ENCODE assay signal across 24 cellular contexts in genomic region chr4:127759893-127760292, GRCh38. TPM values are rescaled to one million over a fixed set of nuclear protein-coding genes. Genes with fewer than 3 reads are reported as not detected.
DNase-seq lines count a peak whose midpoint lies in the region; ATAC-seq, FAIRE-seq and TF ChIP-seq lines count a peak whose summit lies in the region.
"Had no signal": no experiment of that assay in that cellular context is flagged by ENCODE, and none has a peak within 500 bp of the region (broad histone marks: within the 10 kb centered on the region; RNA-seq: fewer than 3 reads in every experiment).

No MANE protein-coding gene starts in this region.

- H4K20me1 ChIP-seq in PC-9 (ENCODE audit: insufficient read depth) (no peaks in the 10 kb centered on the region), HepG2 (ENCODE audit: insufficient read depth, low read length) (no peaks in the 10 kb centered on the region)

- FAIRE-seq in HepG2 (lab: Jason Lieb, UNC) (no peak), GM12891 (lab: Jason Lieb, UNC) (no peak)

- in situ Hi-C loops in HepG2 (cut with HindIII; ENCODE audit: extremely low pct_ligation_motif_present, low pct_unique_long_range_greater_than_20kb), result no loop called here

- DNase-seq in EH (ENCODE audit: low read depth) (peak; percentile 1), PC-9 (no peak), HepG2 (ENCODE audit: low spot score) (peak; percentile 7), GM12891 (ENCODE audit: insufficient read length, low spot score) (no peak), hepatic stellate cell (ENCODE audit: low spot score) (no peak), DMS153 treated with DMSO at 0.1 percent for 48 hours (lab: John Stamatoyannopoulos, UW; ENCODE audit: unreplicated experiment) (no peak)
- DNase-seq: activated CD4-positive, alpha-beta T cell treated with anti-CD3 and anti-CD28 coated beads, Interleukin-2, amount 10 ng/mL, durations not matched to agents 24 days and 14 days; DMS79; effector memory CD8-positive, alpha-beta T cell; glutamatergic neuron; left cardiac atrium; NCI-H187 treated with DMSO at 0.1 percent for 48 hours; NCI-H345; posterior cingulate gyrus; SJCRH30; stimulated activated CD4-positive, alpha-beta T cell treated with anti-CD3 and anti-CD28 coated beads, Interleukin-2, amount 100 ng/mL, for 24 hours; stimulated activated naive CD8-positive, alpha-beta T cell treated with anti-CD3 and anti-CD28 coated beads, Interleukin-15, Interleukin-2, amounts not matched to agents 100 U/mL and 50 U/mL, for 24 hours; transverse colon had no signal

- H3K27ac ChIP-seq in PC-9 (no peak overlapping the region), HepG2 (ENCODE audit: extremely low read length, insufficient read depth, low read length) (no peak overlapping the region)
- H3K27ac ChIP-seq: SJCRH30, transverse colon had no signal

- H3K9me3 ChIP-seq in PC-9 (ENCODE audit: insufficient read depth, low read depth) (no peaks in the 10 kb centered on the region), HepG2 (ENCODE audit: low read length) (peaks cover 3% of the 10 kb centered on the region; the same call in 1 of the 2 replicates)
- H3K9me3 ChIP-seq: SJCRH30, transverse colon had no signal

- no peak overlapping the region for H3K9ac ChIP-seq in HepG2 (ENCODE audit: insufficient read depth, low read depth, low read length)

- no peak for TF ChIP-seq CTCF in PC-9 (conservative IDR thresholded peaks at IDR 0.05)
- TF ChIP-seq CTCF in HepG2 (CRISPR knock-in tag; IDR thresholded peaks at IDR 0.05), result no peak

- no peaks in the 10 kb centered on the region for H3F3A ChIP-seq in PC-9 (ENCODE audit: insufficient read depth, low read depth)

- TF ChIP-seq EP300 in HepG2 (IDR thresholded peaks at IDR 0.05; ENCODE audit: low read depth in 2 of 2, low read length in 2 of 2) (no peak), HepG2 (CRISPR knock-in tag; IDR thresholded peaks at IDR 0.05; ENCODE audit: borderline replicate concordance) (no peak)

- H3K27me3 ChIP-seq in PC-9 (ENCODE audit: insufficient read depth, low read depth), result no peaks in the 10 kb centered on the region
- no peaks in the 10 kb centered on the region for H3K27me3 ChIP-seq in HepG2 (ENCODE audit: control insufficient read depth in 1 of 2, insufficient read depth in 2 of 2, low read length in 2 of 2)
- H3K27me3 ChIP-seq: SJCRH30, transverse colon had no signal

- H3K4me2 ChIP-seq in PC-9, result no peak overlapping the region
- no peak overlapping the region for H3K4me2 ChIP-seq in HepG2 (ENCODE audit: low read depth, low read length)
- H3K4me2 ChIP-seq: GM23338 had no signal

- ATAC-seq in HG02759 (IDR thresholded peaks at IDR 0.05; ENCODE audit: unreplicated experiment), result peak; percentile 16
- ATAC-seq in HepG2, result no peak
- ATAC-seq in GM18505 (IDR thresholded peaks at IDR 0.05; ENCODE audit: unreplicated experiment), result no peak
- ATAC-seq: effector memory CD8-positive, alpha-beta T cell; GM23338; left cardiac atrium; stimulated activated naive CD8-positive, alpha-beta T cell treated with anti-CD3 and anti-CD28 coated beads, Interleukin-15, Interleukin-2, amounts not matched to agents 100 U/mL and 50 U/mL, for 24 hours had no signal

- H3K79me2 ChIP-seq in PC-9 (ENCODE audit: low read depth) (no peaks in the 10 kb centered on the region), HepG2 (ENCODE audit: insufficient read depth, low read length) (no peaks in the 10 kb centered on the region)

- no peak overlapping the region for H3K4me3 ChIP-seq in PC-9
- H3K4me3 ChIP-seq in HepG2 (replicated peaks in 1 of 3; ENCODE audit: insufficient read depth in 1 of 3, low read depth in 2 of 3, low read length in 3 of 3), result no peak overlapping the region
- H3K4me3 ChIP-seq: GM23338, SJCRH30, transverse colon had no signal

- CTCF ChIA-PET in PC-9 (lab: Charles Lee), result no interaction called here
- CTCF ChIA-PET in HepG2 (lab: Yijun Ruan, JAX; ENCODE audit: low intra/inter-chr PET ratio, low total read pairs), result no interaction called here

- intact Hi-C loops in PC-9 (cut with micrococcal nuclease; ENCODE audit: unreplicated experiment), result no loop called here
- intact Hi-C loops in HepG2 (cut with micrococcal nuclease; ENCODE audit: unreplicated experiment), result no loop called here

- TF ChIP-seq POLR2A in HepG2 (IDR thresholded peaks at IDR 0.05; ENCODE audit: insufficient read depth in 1 of 2, low read depth in 2 of 2, low read length in 2 of 2) (no peak), GM12891 (IDR thresholded peaks at IDR 0.05; ENCODE audit: low read depth, low read length) (no peak), GM18505 (IDR thresholded peaks at IDR 0.05; ENCODE audit: borderline replicate concordance, extremely low read depth, insufficient read depth, insufficient read length) (no peak)

- TF ChIP-seq RAD21 in HepG2 (CRISPR knock-in tag; IDR thresholded peaks at IDR 0.05), result no peak

- POLR2A ChIA-PET in PC-9 (lab: Charles Lee; ENCODE audit: unreplicated experiment) (no interaction called here), HepG2 (lab: Yijun Ruan, JAX) (no interaction called here)

- no TSS peak for BruUV-seq in PC-9 (replicated peaks; lab: Mats Ljungman, UMichigan)
- BruUV-seq in HepG2 (replicated peaks; lab: Mats Ljungman, UMichigan), result no TSS peak

- H2AFZ ChIP-seq in PC-9 (peak overlapping the region; percentile 56; the same call in 1 of the 2 replicates), HepG2 (ENCODE audit: low read length) (no peak overlapping the region)
- H2AFZ ChIP-seq: GM23338 had no signal

- no peaks in the 10 kb centered on the region for H3K4me1 ChIP-seq in PC-9 (replicated peaks; ENCODE audit: insufficient read depth)
- H3K4me1 ChIP-seq in HepG2 (ENCODE audit: insufficient read depth, low read length), result peaks cover 7% of the 10 kb centered on the region; the same call in 1 of the 2 replicates
- H3K4me1 ChIP-seq: SJCRH30, transverse colon had no signal

- WGBS in HepG2 (ENCODE audit: low lambda C conversion rate), result 9% methylated on average over 3 of the region's 3 CpGs

- H3K36me3 ChIP-seq in PC-9 (ENCODE audit: low read depth), result no peaks in the 10 kb centered on the region
- no peaks in the 10 kb centered on the region for H3K36me3 ChIP-seq in HepG2 (replicated peaks in 1 of 2; ENCODE audit: control insufficient read depth in 1 of 2, insufficient read depth in 2 of 2, low read length in 2 of 2)
- H3K36me3 ChIP-seq: SJCRH30, transverse colon had no signal

- H3K9me2 ChIP-seq in PC-9 (ENCODE audit: insufficient read depth), result no peaks in the 10 kb centered on the region

TF ChIP-seq in HepG2, 621 proteins besides CTCF, POLR2A, EP300 and RAD21 (continues in another document):
- TF ChIP-seq PRMT3 (CRISPR knock-in tag; IDR thresholded peaks at IDR 0.05; ENCODE audit: borderline replicate concordance, low read depth), result no peak

TF ChIP-seq in GM12891, 5 proteins besides CTCF, POLR2A, EP300 and RAD21 (continues in another document):
- TF ChIP-seq TAF1 (IDR thresholded peaks at IDR 0.05; ENCODE audit: low read depth, low read length), result no peak

RNA-seq across cellular contexts. Expression of gene HSPA4L, which starts 22.2 kb away (rescaled TPM):
- total RNA-seq in PC-9 (2021) (4.6 and 5.1 TPM in 2 replicates), HepG2 (2016; rRNA removed; fragmentation: Illumina TruSeq; extraction: Trizol) (31.5 and 61.8 TPM in 2 replicates)
- 3.1 and 3.3 TPM in 2 replicates for total RNA-seq in HepG2 (2016; cell fraction: cytosol; rRNA removed; fragmentation: Illumina TruSeq; extraction: Trizol; ENCODE audit: low read depth)
- 32.3 and 61.1 TPM in 2 replicates for total RNA-seq in HepG2 (2016; cell fraction: insoluble cytoplasmic fraction; rRNA removed; fragmentation: Illumina TruSeq; extraction: Trizol)
- 4.9 and 5.9 TPM in 2 replicates for total RNA-seq in HepG2 (2016; cell fraction: membrane; rRNA removed; fragmentation: Illumina TruSeq; extraction: Trizol)
- total RNA-seq in HepG2 (2016; cell fraction: nucleus; rRNA removed; fragmentation: Illumina TruSeq; extraction: Trizol), result 22.8 and 25.9 TPM in 2 replicates
- polyA plus RNA-seq in HepG2 (2011; rRNA removed), result 2.7 and 3.7 TPM in 2 replicates
- 1.6 and 1.7 TPM in 2 replicates for polyA plus RNA-seq in HepG2 (2011; cell fraction: cytosol; rRNA removed)
- 2.0 TPM in 2 replicates for polyA plus RNA-seq in HepG2 (2011; cell fraction: nucleus; rRNA removed)
- 6.5 and 7.1 TPM in 2 replicates for polyA plus RNA-seq in HepG2 (2012)
- polyA plus RNA-seq in HepG2 (2016; cell fraction: cytosol; fragmentation: Illumina TruSeq; extraction: Trizol; ENCODE audit: low read depth), result 0.41 and 0.43 TPM in 2 replicates
- 28.3 TPM in 2 replicates for polyA plus RNA-seq in HepG2 (2016; cell fraction: insoluble cytoplasmic fraction; fragmentation: Illumina TruSeq; extraction: Trizol; ENCODE audit: low read depth)
- 1.1 and 1.3 TPM in 2 replicates for polyA plus RNA-seq in HepG2 (2016; cell fraction: membrane; fragmentation: Illumina TruSeq; extraction: Trizol; ENCODE audit: low read depth)
- 14.1 and 14.9 TPM in 2 replicates for polyA plus RNA-seq in HepG2 (2016; cell fraction: nucleus; fragmentation: Illumina TruSeq; extraction: Trizol; ENCODE audit: insufficient read depth, low read depth)
- 14.3 and 32.5 TPM in 2 replicates for polyA minus RNA-seq in HepG2 (2011; rRNA and poly(A)+ RNA removed; ENCODE audit: low replicate concordance)
- polyA minus RNA-seq in HepG2 (2011; cell fraction: cytosol; rRNA and poly(A)+ RNA removed), result 5.0 and 8.7 TPM in 2 replicates
- 12.1 and 12.4 TPM in 2 replicates for polyA minus RNA-seq in HepG2 (2011; cell fraction: nucleus; rRNA and poly(A)+ RNA removed)
- 13.2 TPM for polyA plus RNA-seq in GM12891 (2012; ENCODE audit: low read depth, missing spikeins)

RNA-seq across cellular contexts. Expression of gene SLC25A31, which starts 29.7 kb away (rescaled TPM):
- total RNA-seq in PC-9 (2021) (not detected in 2 replicates), HepG2 (2016; rRNA removed; fragmentation: Illumina TruSeq; extraction: Trizol) (0.04 TPM in 1 of 2 replicates, not detected in the other)
- not detected in 2 replicates for total RNA-seq in HepG2 (2016; cell fraction: cytosol; rRNA removed; fragmentation: Illumina TruSeq; extraction: Trizol; ENCODE audit: low read depth)
- not detected in 2 replicates for total RNA-seq in HepG2 (2016; cell fraction: insoluble cytoplasmic fraction; rRNA removed; fragmentation: Illumina TruSeq; extraction: Trizol)
- not detected in 2 replicates for total RNA-seq in HepG2 (2016; cell fraction: membrane; rRNA removed; fragmentation: Illumina TruSeq; extraction: Trizol)
- total RNA-seq in HepG2 (2016; cell fraction: nucleus; rRNA removed; fragmentation: Illumina TruSeq; extraction: Trizol), result not detected in 2 replicates
- polyA plus RNA-seq in HepG2 (2011; rRNA removed), result not detected in 2 replicates
- not detected in 2 replicates for polyA plus RNA-seq in HepG2 (2011; cell fraction: cytosol; rRNA removed)
- polyA plus RNA-seq in HepG2 (2011; cell fraction: nucleus; rRNA removed), result not detected in 2 replicates
- not detected in 2 replicates for polyA plus RNA-seq in HepG2 (2012)
- not detected in 2 replicates for polyA plus RNA-seq in HepG2 (2016; cell fraction: cytosol; fragmentation: Illumina TruSeq; extraction: Trizol; ENCODE audit: low read depth)
- not detected in 2 replicates for polyA plus RNA-seq in HepG2 (2016; cell fraction: insoluble cytoplasmic fraction; fragmentation: Illumina TruSeq; extraction: Trizol; ENCODE audit: low read depth)
- not detected in 2 replicates for polyA plus RNA-seq in HepG2 (2016; cell fraction: membrane; fragmentation: Illumina TruSeq; extraction: Trizol; ENCODE audit: low read depth)
- not detected in 2 replicates for polyA plus RNA-seq in HepG2 (2016; cell fraction: nucleus; fragmentation: Illumina TruSeq; extraction: Trizol; ENCODE audit: insufficient read depth, low read depth)
- polyA minus RNA-seq in HepG2 (2011; rRNA and poly(A)+ RNA removed; ENCODE audit: low replicate concordance), result not detected in 2 replicates
- polyA minus RNA-seq in HepG2 (2011; cell fraction: cytosol; rRNA and poly(A)+ RNA removed), result not detected in 2 replicates
- not detected in 2 replicates for polyA minus RNA-seq in HepG2 (2011; cell fraction: nucleus; rRNA and poly(A)+ RNA removed)
- polyA plus RNA-seq in GM12891 (2012; ENCODE audit: low read depth, missing spikeins), result not detected
- total RNA-seq: activated CD4-positive, alpha-beta T cell treated with anti-CD3 and anti-CD28 coated beads, Interleukin-2, amount 10 ng/mL, durations not matched to agents 24 days and 14 days; activated T-helper 2 cell treated with anti-CD3 and anti-CD28 coated beads, Interferon-gamma antibody, Interleukin-2, Interleukin-4, amounts not matched to agents 10 μg/mL and 5 μg/mL and 100 μg/mL, durations not matched to agents 14 hours and 24 hours and 36 hours; fibroblast of lung; GM23338; left cardiac atrium; mesothelial cell of epicardium; SJCRH30; transverse colon had no signal
- polyA plus RNA-seq: fibroblast of lung, GM23338 had no signal

Comparison
In these comparisons a context has a peak if more than half of its experiments do, and no peak if none do; other contexts are left out.
1. DNase-seq: peak in EH (single experiment) and HepG2 (single experiment); none in PC-9 (0 of 2), GM12891 (single experiment), hepatic stellate cell (single experiment) and DMS153 treated with DMSO at 0.1 percent for 48 hours (single experiment).